ENCODE assay signal across 11 cellular contexts in the genomic region with DNA sequence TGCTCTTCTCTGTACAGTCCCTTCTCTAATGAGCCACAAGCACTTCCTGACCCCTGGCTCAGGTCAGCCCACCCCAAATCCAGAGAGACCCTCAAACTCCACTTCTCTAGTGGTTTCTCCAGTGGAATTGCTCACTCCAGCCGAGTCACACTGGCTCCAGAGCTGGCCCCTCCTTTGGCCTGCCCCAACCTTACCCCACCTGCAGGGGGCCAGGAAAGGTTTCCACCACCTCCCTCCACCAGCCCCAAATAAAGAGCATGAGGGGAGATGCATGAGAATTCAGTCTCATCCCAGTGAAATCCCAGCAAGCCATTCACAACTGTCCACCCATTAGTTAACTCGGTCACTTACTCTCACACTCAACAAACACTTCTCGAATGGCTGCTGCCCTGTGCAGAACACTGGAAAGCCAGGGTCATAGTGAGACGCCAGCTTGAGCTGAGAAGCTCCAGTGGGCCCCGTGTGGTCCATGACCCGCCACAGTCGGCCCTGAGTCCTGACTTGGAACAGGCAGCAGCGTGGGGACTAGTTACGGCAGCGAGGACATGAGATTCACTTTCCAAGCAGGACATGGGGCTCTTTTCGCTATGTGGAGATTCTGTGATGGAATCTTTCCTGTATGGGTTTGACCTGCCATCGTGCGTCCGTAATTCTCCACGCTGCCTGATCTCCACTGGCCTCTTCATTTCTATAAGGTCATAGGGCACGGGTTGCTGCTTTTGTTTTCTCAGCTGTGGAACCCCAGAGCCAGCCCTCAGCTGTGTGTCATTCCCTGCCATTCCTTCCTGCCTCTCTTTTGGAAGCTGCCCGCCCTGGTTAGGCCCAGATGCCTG. TPM values are rescaled to one million over a fixed set of nuclear protein-coding genes. Genes with fewer than 3 reads are reported as not detected.
DNase-seq lines count a peak whose midpoint lies in the region; ATAC-seq and TF ChIP-seq lines count a peak whose summit lies in the region.
"Had no signal": no experiment of that assay in that cellular context is flagged by ENCODE, and none has a peak within 500 bp of the region (broad histone marks: within the 10 kb centered on the region; RNA-seq: fewer than 3 reads in every experiment).

No MANE protein-coding gene starts in this region.

- H3K36me3 ChIP-seq in Loucy (ENCODE audit: insufficient read depth, low read length) = no peaks in the 10 kb centered on the region
- no peaks in the 10 kb centered on the region for H3K36me3 ChIP-seq in neural progenitor cell
- H3K36me3 ChIP-seq: Peyer's patch had no signal

- H4K20me1 ChIP-seq in Loucy (ENCODE audit: insufficient read depth, low read length, poor library complexity, severe bottlenecking) (no peaks in the 10 kb centered on the region), neural progenitor cell (ENCODE audit: low read depth) (no peaks in the 10 kb centered on the region)

- H3K4me3 ChIP-seq in GM12865 (ENCODE audit: low read depth, low read length) (no peak overlapping the region), Loucy (ENCODE audit: low read length, poor library complexity, severe bottlenecking) (peak overlapping the region; percentile 64), cardiac fibroblast (replicated peaks in 1 of 2; ENCODE audit: low read depth in 2 of 2, low read length in 2 of 2) (no peak overlapping the region), neural progenitor cell (no peak overlapping the region)
- H3K4me3 ChIP-seq: Peyer's patch had no signal

- H3F3A ChIP-seq in Loucy (ENCODE audit: low read depth) (no peaks in the 10 kb centered on the region), neural progenitor cell (ENCODE audit: low read depth) (peaks cover 16% of the 10 kb centered on the region)

- H3K9ac ChIP-seq in Loucy (ENCODE audit: low read depth, low read length, poor library complexity, severe bottlenecking) = peak overlapping the region; percentile 81
- no peak overlapping the region for H3K9ac ChIP-seq in neural progenitor cell

- H3K27me3 ChIP-seq in Loucy (ENCODE audit: insufficient read depth, low read length, poor library complexity, severe bottlenecking) (no peaks in the 10 kb centered on the region), neural progenitor cell (peaks cover 11% of the 10 kb centered on the region)
- H3K27me3 ChIP-seq: Peyer's patch had no signal

- peak overlapping the region; percentile 93 for H3K27ac Mint-ChIP-seq in neural progenitor cell
- H3K27ac Mint-ChIP-seq: T-helper 2 cell treated with Interferon-gamma antibody and Interleukin-4, amounts not matched to agents 5 μg/mL and 100 μg/mL, for 36 hours had no signal

- H3K4me2 ChIP-seq in Loucy (ENCODE audit: low read depth, low read length, poor library complexity, severe bottlenecking) = peak overlapping the region; percentile 90
- H3K4me2 ChIP-seq in neural progenitor cell = peak overlapping the region; percentile 37

- H3K9me3 ChIP-seq in Loucy (ENCODE audit: insufficient read depth, low read depth, low read length) = no peaks in the 10 kb centered on the region
- no peaks in the 10 kb centered on the region for H3K9me3 ChIP-seq in neural progenitor cell (ENCODE audit: low read depth)
- H3K9me3 ChIP-seq: Peyer's patch had no signal

- no peak for ATAC-seq in HG02981 (IDR thresholded peaks at IDR 0.05; ENCODE audit: unreplicated experiment)
- no peak for ATAC-seq in GM21528 (IDR thresholded peaks at IDR 0.05; ENCODE audit: low FRiP score, unreplicated experiment)
- ATAC-seq in GM21737 (IDR thresholded peaks at IDR 0.05; ENCODE audit: unreplicated experiment) = no peak

- no peaks in the 10 kb centered on the region for H3K79me2 ChIP-seq in Loucy (ENCODE audit: insufficient read depth, low read length)
- no peaks in the 10 kb centered on the region for H3K79me2 ChIP-seq in neural progenitor cell (ENCODE audit: low read depth)

- H3K27ac ChIP-seq in neural progenitor cell = no peak overlapping the region
- H3K27ac ChIP-seq: Peyer's patch had no signal

- peaks cover 20% of the 10 kb centered on the region for H3K27me3 Mint-ChIP-seq in neural progenitor cell (ENCODE audit: insufficient read depth, low read depth)

- peaks cover 93% of the 10 kb centered on the region for H3K4me1 ChIP-seq in Loucy (ENCODE audit: insufficient read depth, low read length, poor library complexity, severe bottlenecking)
- H3K4me1 ChIP-seq in neural progenitor cell = peaks cover 45% of the 10 kb centered on the region

- TF ChIP-seq CTCF in GM12865 (IDR thresholded peaks at IDR 0.05; ENCODE audit: insufficient read depth, low read depth, low read length, missing control alignments) = peak; percentile 31
- peak; percentile 63 for TF ChIP-seq CTCF in Loucy (conservative IDR thresholded peaks at IDR 0.05; ENCODE audit: low read length)
- TF ChIP-seq CTCF in cardiac fibroblast (IDR thresholded peaks at IDR 0.05; ENCODE audit: low read depth, low read length) = peak; percentile 12
- peak; percentile 31 for TF ChIP-seq CTCF in neural progenitor cell (IDR thresholded peaks at IDR 0.05)

- H3K4me3 Mint-ChIP-seq in neural progenitor cell = peak overlapping the region; percentile 55
- H3K4me3 Mint-ChIP-seq: T-helper 2 cell treated with Interferon-gamma antibody and Interleukin-4, amounts not matched to agents 5 μg/mL and 100 μg/mL, for 36 hours had no signal

- H3K36me3 Mint-ChIP-seq in neural progenitor cell = no peaks in the 10 kb centered on the region

- H3K9me2 ChIP-seq in Loucy (replicated peaks; ENCODE audit: low read depth, low read length) = no peaks in the 10 kb centered on the region

- no peaks in the 10 kb centered on the region for H3K9me3 Mint-ChIP-seq in neural progenitor cell
- H3K9me3 Mint-ChIP-seq: T-helper 2 cell treated with Interferon-gamma antibody and Interleukin-4, amounts not matched to agents 5 μg/mL and 100 μg/mL, for 36 hours had no signal

- no peak for DNase-seq in GM12865 (ENCODE audit: low read depth)
- no peak for DNase-seq in cardiac fibroblast (ENCODE audit: low read depth in 2 of 2)
- DNase-seq in neural progenitor cell (ENCODE audit: low spot score) = peak; percentile 33
- DNase-seq: activated CD8-positive, alpha-beta memory T cell treated with anti-CD3 and anti-CD28 coated beads for 24 hours; NCI-H2227 treated with DMSO at 0.1 percent for 48 hours; Peyer's patch had no signal

- no peak overlapping the region for H2AFZ ChIP-seq in Loucy (ENCODE audit: low read length)
- peak overlapping the region; percentile 89 for H2AFZ ChIP-seq in neural progenitor cell (replicated peaks)

- H3K4me1 Mint-ChIP-seq in neural progenitor cell = peaks cover 69% of the 10 kb centered on the region

RNA-seq across cellular contexts. Expression of gene SLC6A12, which starts 44.2 kb away (rescaled TPM):
- 0.12 TPM in 1 of 2 replicates, not detected in the other for total RNA-seq in neural progenitor cell (ENCODE audit: low replicate concordance)

Comparison
In these comparisons a context has a peak if more than half of its experiments do, and no peak if none do; other contexts are left out.
1. CTCF ChIP-seq: peak in every context shown above with its lines; median percentile 63 in Loucy; 31 in GM12865; 31 in neural progenitor cell; 12 in cardiac fibroblast.